ENCODE assay signal across 1 cellular context in the genomic region with DNA sequence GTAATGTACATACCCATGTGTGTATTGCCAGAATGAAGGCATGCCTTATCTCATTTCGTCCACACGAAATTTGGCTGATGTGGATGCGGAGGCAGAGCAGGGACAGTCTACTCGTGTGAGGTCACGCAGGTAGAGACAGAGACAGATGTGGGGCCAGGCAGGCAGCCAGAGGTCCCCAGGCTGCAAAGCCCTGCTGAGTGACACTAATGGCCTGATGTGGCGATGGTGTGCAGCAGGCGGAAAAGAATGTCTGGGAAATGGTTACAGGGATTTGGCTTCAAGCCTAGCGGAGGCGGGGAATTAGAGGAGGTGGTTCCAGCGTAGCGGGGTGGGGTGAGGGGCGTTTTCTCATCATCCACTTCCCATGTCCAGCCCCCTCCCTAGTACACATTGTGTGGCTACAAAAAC.
TF ChIP-seq lines count a peak whose summit lies in the region.

No MANE protein-coding gene starts in this region.

TF ChIP-seq in Ishikawa, 13 proteins besides CTCF, POLR2A, EP300 and RAD21:
- peak; percentile 94 for TF ChIP-seq FOXM1 (IDR thresholded peaks at IDR 0.05; ENCODE audit: borderline replicate concordance, low read depth)
- peak; percentile 62; the same call in 1 of the 2 replicates for TF ChIP-seq ZBTB7A (IDR thresholded peaks at IDR 0.05; ENCODE audit: low read depth)
- TF ChIP-seq CREB1 (IDR thresholded peaks at IDR 0.05; ENCODE audit: low read depth), result peak; percentile 52; the same call in 1 of the 2 replicates
- peak; percentile 76; the same call in 1 of the 2 replicates for TF ChIP-seq CEBPB (IDR thresholded peaks at IDR 0.05)
- TF ChIP-seq, protein P1, sequence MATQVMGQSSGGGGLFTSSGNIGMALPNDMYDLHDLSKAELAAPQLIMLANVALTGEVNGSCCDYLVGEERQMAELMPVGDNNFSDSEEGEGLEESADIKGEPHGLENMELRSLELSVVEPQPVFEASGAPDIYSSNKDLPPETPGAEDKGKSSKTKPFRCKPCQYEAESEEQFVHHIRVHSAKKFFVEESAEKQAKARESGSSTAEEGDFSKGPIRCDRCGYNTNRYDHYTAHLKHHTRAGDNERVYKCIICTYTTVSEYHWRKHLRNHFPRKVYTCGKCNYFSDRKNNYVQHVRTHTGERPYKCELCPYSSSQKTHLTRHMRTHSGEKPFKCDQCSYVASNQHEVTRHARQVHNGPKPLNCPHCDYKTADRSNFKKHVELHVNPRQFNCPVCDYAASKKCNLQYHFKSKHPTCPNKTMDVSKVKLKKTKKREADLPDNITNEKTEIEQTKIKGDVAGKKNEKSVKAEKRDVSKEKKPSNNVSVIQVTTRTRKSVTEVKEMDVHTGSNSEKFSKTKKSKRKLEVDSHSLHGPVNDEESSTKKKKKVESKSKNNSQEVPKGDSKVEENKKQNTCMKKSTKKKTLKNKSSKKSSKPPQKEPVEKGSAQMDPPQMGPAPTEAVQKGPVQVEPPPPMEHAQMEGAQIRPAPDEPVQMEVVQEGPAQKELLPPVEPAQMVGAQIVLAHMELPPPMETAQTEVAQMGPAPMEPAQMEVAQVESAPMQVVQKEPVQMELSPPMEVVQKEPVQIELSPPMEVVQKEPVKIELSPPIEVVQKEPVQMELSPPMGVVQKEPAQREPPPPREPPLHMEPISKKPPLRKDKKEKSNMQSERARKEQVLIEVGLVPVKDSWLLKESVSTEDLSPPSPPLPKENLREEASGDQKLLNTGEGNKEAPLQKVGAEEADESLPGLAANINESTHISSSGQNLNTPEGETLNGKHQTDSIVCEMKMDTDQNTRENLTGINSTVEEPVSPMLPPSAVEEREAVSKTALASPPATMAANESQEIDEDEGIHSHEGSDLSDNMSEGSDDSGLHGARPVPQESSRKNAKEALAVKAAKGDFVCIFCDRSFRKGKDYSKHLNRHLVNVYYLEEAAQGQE (IDR thresholded peaks at IDR 0.05; ENCODE audit: low read depth), result no peak; the same call in 1 of the 2 replicates
- TF ChIP-seq TAF1 (IDR thresholded peaks at IDR 0.05; ENCODE audit: low read depth), result no peak
- TF ChIP-seq, protein P2, sequence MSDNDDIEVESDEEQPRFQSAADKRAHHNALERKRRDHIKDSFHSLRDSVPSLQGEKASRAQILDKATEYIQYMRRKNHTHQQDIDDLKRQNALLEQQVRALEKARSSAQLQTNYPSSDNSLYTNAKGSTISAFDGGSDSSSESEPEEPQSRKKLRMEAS (IDR thresholded peaks at IDR 0.05), result peak; percentile 53
- peak; percentile 98 for TF ChIP-seq TEAD4 (IDR thresholded peaks at IDR 0.05)
- TF ChIP-seq TCF12 (IDR thresholded peaks at IDR 0.05; ENCODE audit: low read depth), result peak; percentile 99
- TF ChIP-seq EGR1 (IDR thresholded peaks at IDR 0.05), result peak; percentile 82
- peak; percentile 100 for TF ChIP-seq NFIC (IDR thresholded peaks at IDR 0.05)
- TF ChIP-seq, protein P3, sequence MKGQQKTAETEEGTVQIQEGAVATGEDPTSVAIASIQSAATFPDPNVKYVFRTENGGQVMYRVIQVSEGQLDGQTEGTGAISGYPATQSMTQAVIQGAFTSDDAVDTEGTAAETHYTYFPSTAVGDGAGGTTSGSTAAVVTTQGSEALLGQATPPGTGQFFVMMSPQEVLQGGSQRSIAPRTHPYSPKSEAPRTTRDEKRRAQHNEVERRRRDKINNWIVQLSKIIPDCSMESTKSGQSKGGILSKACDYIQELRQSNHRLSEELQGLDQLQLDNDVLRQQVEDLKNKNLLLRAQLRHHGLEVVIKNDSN (IDR thresholded peaks at IDR 0.05), result peak; percentile 31; the same call in 1 of the 2 replicates
- TF ChIP-seq YY1 (IDR thresholded peaks at IDR 0.05; ENCODE audit: low read depth), result peak; percentile 73
